ENCODE assay signal across 2 cellular contexts in genomic region chr11:2097356-2097997, GRCh38.
TF ChIP-seq lines count a peak whose summit lies in the region.

No MANE protein-coding gene starts in this region.

TF ChIP-seq in HepG2, 621 proteins besides CTCF, POLR2A, EP300 and RAD21 (continues in another document):
- TF ChIP-seq ZNF430 (CRISPR knock-in tag; IDR thresholded peaks at IDR 0.05): peak; percentile 73; the same call in 1 of the 2 replicates
- no peak for TF ChIP-seq SIN3B (IDR thresholded peaks at IDR 0.05; ENCODE audit: low read length)
- TF ChIP-seq ZNF317 (CRISPR knock-in tag; IDR thresholded peaks at IDR 0.05): no peak; the same call in 1 of the 2 replicates
- 0 out of 2 replicates have a peak, but pooled peaks have one; percentile 44 for TF ChIP-seq TGIF2 (CRISPR knock-in tag; IDR thresholded peaks at IDR 0.05)
- no peak for TF ChIP-seq ZNF326 (CRISPR knock-in tag; IDR thresholded peaks at IDR 0.05; ENCODE audit: borderline replicate concordance)
- peak; percentile 67; the same call in 1 of the 2 replicates for TF ChIP-seq ZMYM2 (CRISPR knock-in tag; IDR thresholded peaks at IDR 0.05)
- 0 out of 2 replicates have a peak, but pooled peaks have one; percentile 18 for TF ChIP-seq POLR2AphosphoS5 (IDR thresholded peaks at IDR 0.05; ENCODE audit: low read depth, low read length)
- TF ChIP-seq, protein P1, sequence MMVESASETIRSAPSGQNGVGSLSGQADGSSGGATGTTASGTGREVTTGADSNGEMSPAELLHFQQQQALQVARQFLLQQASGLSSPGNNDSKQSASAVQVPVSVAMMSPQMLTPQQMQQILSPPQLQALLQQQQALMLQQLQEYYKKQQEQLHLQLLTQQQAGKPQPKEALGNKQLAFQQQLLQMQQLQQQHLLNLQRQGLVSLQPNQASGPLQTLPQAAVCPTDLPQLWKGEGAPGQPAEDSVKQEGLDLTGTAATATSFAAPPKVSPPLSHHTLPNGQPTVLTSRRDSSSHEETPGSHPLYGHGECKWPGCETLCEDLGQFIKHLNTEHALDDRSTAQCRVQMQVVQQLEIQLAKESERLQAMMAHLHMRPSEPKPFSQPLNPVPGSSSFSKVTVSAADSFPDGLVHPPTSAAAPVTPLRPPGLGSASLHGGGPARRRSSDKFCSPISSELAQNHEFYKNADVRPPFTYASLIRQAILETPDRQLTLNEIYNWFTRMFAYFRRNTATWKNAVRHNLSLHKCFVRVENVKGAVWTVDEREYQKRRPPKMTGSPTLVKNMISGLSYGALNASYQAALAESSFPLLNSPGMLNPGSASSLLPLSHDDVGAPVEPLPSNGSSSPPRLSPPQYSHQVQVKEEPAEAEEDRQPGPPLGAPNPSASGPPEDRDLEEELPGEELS (CRISPR knock-in tag; IDR thresholded peaks at IDR 0.05): peak; percentile 55
- peak; percentile 59; the same call in 1 of the 2 replicates for TF ChIP-seq ZNF564 (CRISPR knock-in tag; IDR thresholded peaks at IDR 0.05)
- TF ChIP-seq SP2 (CRISPR knock-in tag; IDR thresholded peaks at IDR 0.05): no peak
- no peak for TF ChIP-seq JARID2 (CRISPR knock-in tag; IDR thresholded peaks at IDR 0.05; ENCODE audit: insufficient replicate concordance)
- no peak for TF ChIP-seq PRDM4 (CRISPR knock-in tag; IDR thresholded peaks at IDR 0.05; ENCODE audit: borderline replicate concordance)
- no peak for TF ChIP-seq ZSCAN22 (CRISPR knock-in tag; IDR thresholded peaks at IDR 0.05)
- no peak for TF ChIP-seq ZNF180 (CRISPR knock-in tag; IDR thresholded peaks at IDR 0.05; ENCODE audit: borderline replicate concordance, low read depth)
- TF ChIP-seq MXD3 (CRISPR knock-in tag; IDR thresholded peaks at IDR 0.05): 0 out of 2 replicates have a peak, but pooled peaks have one; percentile 23
- TF ChIP-seq, protein P2, sequence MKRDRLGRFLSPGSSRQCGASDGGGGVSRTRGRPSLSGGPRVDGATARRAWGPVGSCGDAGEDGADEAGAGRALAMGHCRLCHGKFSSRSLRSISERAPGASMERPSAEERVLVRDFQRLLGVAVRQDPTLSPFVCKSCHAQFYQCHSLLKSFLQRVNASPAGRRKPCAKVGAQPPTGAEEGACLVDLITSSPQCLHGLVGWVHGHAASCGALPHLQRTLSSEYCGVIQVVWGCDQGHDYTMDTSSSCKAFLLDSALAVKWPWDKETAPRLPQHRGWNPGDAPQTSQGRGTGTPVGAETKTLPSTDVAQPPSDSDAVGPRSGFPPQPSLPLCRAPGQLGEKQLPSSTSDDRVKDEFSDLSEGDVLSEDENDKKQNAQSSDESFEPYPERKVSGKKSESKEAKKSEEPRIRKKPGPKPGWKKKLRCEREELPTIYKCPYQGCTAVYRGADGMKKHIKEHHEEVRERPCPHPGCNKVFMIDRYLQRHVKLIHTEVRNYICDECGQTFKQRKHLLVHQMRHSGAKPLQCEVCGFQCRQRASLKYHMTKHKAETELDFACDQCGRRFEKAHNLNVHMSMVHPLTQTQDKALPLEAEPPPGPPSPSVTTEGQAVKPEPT (CRISPR knock-in tag; IDR thresholded peaks at IDR 0.05; ENCODE audit: low read depth): no peak
- TF ChIP-seq SUZ12 (IDR thresholded peaks at IDR 0.05; ENCODE audit: low read depth, low read length): no peak
- no peak for TF ChIP-seq PAWR (CRISPR knock-in tag; IDR thresholded peaks at IDR 0.05; ENCODE audit: borderline replicate concordance)
- peak; percentile 90 for TF ChIP-seq ZNF292 (CRISPR knock-in tag; IDR thresholded peaks at IDR 0.05; ENCODE audit: borderline replicate concordance, low read depth)
- TF ChIP-seq FOXA1 (IDR thresholded peaks at IDR 0.05): no peak
- TF ChIP-seq FOXA1 (CRISPR knock-in tag; IDR thresholded peaks at IDR 0.05): peak; percentile 55
- peak; percentile 87; the same call in 1 of the 2 replicates for TF ChIP-seq ZBTB10 (CRISPR knock-in tag; IDR thresholded peaks at IDR 0.05; ENCODE audit: borderline replicate concordance)

TF ChIP-seq in SK-N-SH, 30 proteins besides CTCF, POLR2A, EP300 and RAD21:
- TF ChIP-seq RFX5 (IDR thresholded peaks at IDR 0.05; ENCODE audit: low read length): no peak
- TF ChIP-seq USF2 (IDR thresholded peaks at IDR 0.05; ENCODE audit: borderline replicate concordance, low read depth, low read length): no peak
- TF ChIP-seq, protein P3, sequence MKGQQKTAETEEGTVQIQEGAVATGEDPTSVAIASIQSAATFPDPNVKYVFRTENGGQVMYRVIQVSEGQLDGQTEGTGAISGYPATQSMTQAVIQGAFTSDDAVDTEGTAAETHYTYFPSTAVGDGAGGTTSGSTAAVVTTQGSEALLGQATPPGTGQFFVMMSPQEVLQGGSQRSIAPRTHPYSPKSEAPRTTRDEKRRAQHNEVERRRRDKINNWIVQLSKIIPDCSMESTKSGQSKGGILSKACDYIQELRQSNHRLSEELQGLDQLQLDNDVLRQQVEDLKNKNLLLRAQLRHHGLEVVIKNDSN (IDR thresholded peaks at IDR 0.05; ENCODE audit: borderline replicate concordance, low read depth): no peak
- no peak for TF ChIP-seq TAF1 (IDR thresholded peaks at IDR 0.05; ENCODE audit: borderline replicate concordance, low read depth, low read length)
- no peak for TF ChIP-seq YY1 (IDR thresholded peaks at IDR 0.05; ENCODE audit: low read depth)
- no peak for TF ChIP-seq TEAD4 (IDR thresholded peaks at IDR 0.05; ENCODE audit: borderline replicate concordance, insufficient read depth)
- TF ChIP-seq POLR2AphosphoS5 (IDR thresholded peaks at IDR 0.05; ENCODE audit: low read depth, low read length): no peak
